ENCODE assay signal across 8 cellular contexts in the genomic region with DNA sequence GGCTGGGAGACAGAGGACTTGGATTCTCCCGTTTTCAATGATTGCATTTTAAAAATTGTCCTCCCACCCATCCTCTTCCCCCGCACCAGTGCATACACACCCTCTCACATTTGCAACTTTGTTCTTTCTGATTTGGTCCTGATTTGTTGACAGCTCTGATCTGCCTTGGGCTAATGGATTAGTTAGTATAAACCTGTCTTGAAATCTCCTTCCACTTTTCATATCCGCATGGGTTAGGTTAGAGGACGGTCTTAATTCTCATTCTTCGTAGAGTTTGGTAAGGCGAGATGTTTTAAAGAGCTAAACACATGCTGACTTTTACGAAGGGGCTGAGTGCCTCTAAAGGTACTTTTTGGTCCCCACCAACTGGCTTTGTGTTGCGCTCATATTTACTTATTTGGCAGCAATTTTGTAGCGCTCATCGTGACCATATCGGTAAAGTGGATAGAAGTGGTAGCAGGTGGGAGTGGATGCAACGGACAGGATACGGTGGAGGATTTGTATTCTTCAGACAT. TPM values are rescaled to one million over a fixed set of nuclear protein-coding genes. Genes with fewer than 3 reads are reported as not detected.
A peak's percentile ranks its signal among the peaks of the same experiment; 100 is the strongest.
DNase-seq lines count a peak whose midpoint lies in the region; ATAC-seq and TF ChIP-seq lines count a peak whose summit lies in the region.

No MANE protein-coding gene starts in this region.

- H3K27ac ChIP-seq in duodenal mucosa (ENCODE audit: low read depth, low read length): peak overlapping the region; percentile 91
- H3K27ac ChIP-seq in urinary bladder (ENCODE audit: low read depth): peak overlapping the region; percentile 95

- peak overlapping the region; percentile 86 to 90 for H3K9ac ChIP-seq in duodenal mucosa (ENCODE audit: low read depth in 1 of 2, low read length in 2 of 2)

- no peaks in the 10 kb centered on the region for H3K36me3 ChIP-seq in duodenal mucosa (ENCODE audit: control insufficient read depth in 1 of 2, insufficient read depth in 2 of 2, low read length in 2 of 2)
- no peaks in the 10 kb centered on the region for H3K36me3 ChIP-seq in urinary bladder (ENCODE audit: insufficient read depth)

- H3K9me3 Mint-ChIP-seq in mesothelial cell of epicardium: peaks cover 7% of the 10 kb centered on the region

- peak; percentile 21 for ATAC-seq in HG03354 (IDR thresholded peaks at IDR 0.05; ENCODE audit: poor library complexity, severe bottlenecking, unreplicated experiment)

- no peaks in the 10 kb centered on the region for H3K9me3 ChIP-seq in duodenal mucosa (ENCODE audit: control insufficient read depth in 1 of 2, low read length in 2 of 2)

- H3K36me3 Mint-ChIP-seq in mesothelial cell of epicardium: no peaks in the 10 kb centered on the region

- H3K27me3 ChIP-seq in duodenal mucosa (ENCODE audit: control insufficient read depth in 1 of 2, insufficient read depth in 2 of 2, low read length in 2 of 2): no peaks in the 10 kb centered on the region

- H3K27me3 Mint-ChIP-seq in mesothelial cell of epicardium (ENCODE audit: low read depth): peaks cover 12% of the 10 kb centered on the region

- 2% methylated on average over 13 of the region's 13 CpGs for WGBS in urinary bladder

- no peak for TF ChIP-seq CTCF in mesothelial cell of epicardium (IDR thresholded peaks at IDR 0.05; ENCODE audit: unreplicated experiment)

- peaks cover 31% of the 10 kb centered on the region for H3K4me1 Mint-ChIP-seq in mesothelial cell of epicardium

- peak overlapping the region; percentile 75 for H3K27ac Mint-ChIP-seq in mesothelial cell of epicardium

- DNase-seq in stimulated activated CD4-positive, alpha-beta T cell treated with anti-CD3 and anti-CD28 coated beads, Interleukin-4, amount 100 ng/mL, for 24 hours: peak; percentile 27
- no peak for DNase-seq in stimulated activated CD4-positive, alpha-beta T cell treated with anti-CD3 and anti-CD28 coated beads, Interleukin-12 subunit alpha, Interleukin-12 subunit beta, amount 100 ng/mL, for 4 hours
- DNase-seq in SW480 (ENCODE audit: low spot score) (peak; percentile 60), mesothelial cell of epicardium (ENCODE audit: low spot score in 2 of 2, unreplicated experiment in 2 of 2) (no peak), NCI-H2081 treated with DMSO at 0.1 percent for 48 hours (lab: John Stamatoyannopoulos, UW) (no peak)

- H3K4me1 ChIP-seq in duodenal mucosa (ENCODE audit: control insufficient read depth in 1 of 2, insufficient read depth in 2 of 2, low read length in 2 of 2) (peaks cover 9 to 16% of the 10 kb centered on the region in 2 donors), urinary bladder (ENCODE audit: insufficient read depth) (no peaks in the 10 kb centered on the region)

- peak overlapping the region; percentile 86 for H3K4me3 Mint-ChIP-seq in mesothelial cell of epicardium

- H3K4me3 ChIP-seq in duodenal mucosa (ENCODE audit: low read depth in 1 of 2, low read length in 2 of 2) (peak overlapping the region; percentile 87 to 99), urinary bladder (ENCODE audit: low read depth, low read length) (peak overlapping the region; percentile 99)

RNA-seq across cellular contexts. Expression of gene AHR, which starts 1.1 kb away (rescaled TPM):
- total RNA-seq in mesothelial cell of epicardium (45.6 to 49.7 TPM (median 48.0 TPM) in 3 replicates), urinary bladder (485 TPM)
- polyA plus RNA-seq in urinary bladder: 50.3 TPM

Comparison
In these comparisons a context has a peak if more than half of its experiments do, and no peak if none do; other contexts are left out.
1. DNase-seq: peak in stimulated activated CD4-positive, alpha-beta T cell treated with anti-CD3 and anti-CD28 coated beads, Interleukin-4, amount 100 ng/mL, for 24 hours (single experiment) and SW480 (single experiment); none in stimulated activated CD4-positive, alpha-beta T cell treated with anti-CD3 and anti-CD28 coated beads, Interleukin-12 subunit alpha, Interleukin-12 subunit beta, amount 100 ng/mL, for 4 hours (single experiment), mesothelial cell of epicardium (0 of 2) and NCI-H2081 treated with DMSO at 0.1 percent for 48 hours (single experiment).